19 cellular contexts compared by ENCODE assay signal in the genomic region with DNA sequence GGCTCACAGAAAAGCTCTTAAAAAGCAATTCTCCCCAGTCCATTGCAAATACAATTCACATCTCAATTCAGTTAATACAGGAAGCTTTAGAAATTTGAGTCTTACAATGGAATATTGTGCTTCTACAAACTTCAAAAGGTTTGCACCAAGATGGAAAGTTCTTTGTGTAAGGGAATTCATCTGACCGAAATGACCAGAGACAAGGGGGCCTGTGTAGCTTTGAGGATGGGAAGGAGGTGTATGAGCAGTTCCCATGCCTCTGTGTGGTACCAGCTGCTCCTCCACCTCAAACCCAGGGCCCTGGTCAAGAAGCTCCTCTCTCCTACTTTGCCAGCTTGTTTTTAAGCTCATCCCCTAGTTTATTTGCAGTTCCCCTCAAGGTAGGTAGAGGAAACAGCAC.
"Had no signal": no experiment of that assay in that cellular context is flagged by ENCODE, and none has a peak within 500 bp of the region (broad histone marks: within the 10 kb centered on the region; RNA-seq: fewer than 3 reads in every experiment).

No MANE protein-coding gene starts in this region.

- H3K27ac ChIP-seq: right lobe of liver, SK-N-MC had no signal

- H3K36me3 Mint-ChIP-seq: brain had no signal

- ATAC-seq: activated T-helper 17 cell treated with anti-CD3 and anti-CD28 coated beads, Interleukin-2, amount 50 U/mL, for 72 hours; effector memory CD8-positive, alpha-beta T cell; left colon; stimulated activated naive CD8-positive, alpha-beta T cell treated with anti-CD3 and anti-CD28 coated beads, Interleukin-15, Interleukin-2, amounts not matched to agents 100 U/mL and 50 U/mL, for 24 hours had no signal

- H3K9me3 ChIP-seq: right lobe of liver, upper lobe of right lung had no signal

- H3K4me3 ChIP-seq: right lobe of liver, SK-N-MC, upper lobe of right lung had no signal

- H3K4me1 Mint-ChIP-seq: activated CD4-positive, alpha-beta T cell treated with anti-CD3 and anti-CD28 coated beads, Interleukin-2, amount 10 ng/mL, durations not matched to agents 7 days and 5 days; central memory CD8-positive, alpha-beta T cell had no signal

- H3K27me3 ChIP-seq: right lobe of liver, upper lobe of right lung had no signal

- H3K27me3 Mint-ChIP-seq: brain had no signal

- H3K9me3 Mint-ChIP-seq: activated B cell treated with CpG ODN at 0.5 μM for 24 hours; activated CD4-positive, alpha-beta T cell treated with anti-CD3 and anti-CD28 coated beads, Interleukin-2, amount 10 ng/mL, durations not matched to agents 7 days and 5 days; activated T-helper 17 cell treated with anti-CD3 and anti-CD28 coated beads, Interleukin-2, amount 50 U/mL, for 72 hours; central memory CD8-positive, alpha-beta T cell; effector memory CD8-positive, alpha-beta T cell had no signal

- DNase-seq: activated B cell treated with CpG ODN at 0.5 μM for 24 hours; activated CD4-positive, alpha-beta T cell treated with anti-CD3 and anti-CD28 coated beads, Interleukin-2, amount 10 ng/mL, durations not matched to agents 7 days and 5 days; activated CD8-positive, alpha-beta memory T cell treated with anti-CD3 and anti-CD28 coated beads for 24 hours; activated naive CD4-positive, alpha-beta T cell treated with anti-CD3 and anti-CD28 coated beads, Interleukin-2, amount 50 U/mL, for 16 hours; cortex of kidney; effector memory CD8-positive, alpha-beta T cell; glutamatergic neuron; left colon; posterior cingulate gyrus; right lobe of liver; stimulated activated CD4-positive, alpha-beta T cell treated with anti-CD3 and anti-CD28 coated beads, Interleukin-4, amount 100 ng/mL, for 1 hour; stimulated activated CD8-positive, alpha-beta memory T cell treated with anti-CD3 and anti-CD28 coated beads, Interleukin-4, amount 100 ng/mL, for 48 hours; stimulated activated naive CD8-positive, alpha-beta T cell treated with anti-CD3 and anti-CD28 coated beads, Interleukin-15, Interleukin-2, amounts not matched to agents 100 U/mL and 50 U/mL, for 24 hours; T-helper 1 cell; upper lobe of right lung had no signal

- H3K36me3 ChIP-seq: right lobe of liver, upper lobe of right lung had no signal

- H3K4me1 ChIP-seq: right lobe of liver had no signal

- H3K4me3 Mint-ChIP-seq: activated B cell treated with CpG ODN at 0.5 μM for 24 hours; activated CD4-positive, alpha-beta T cell treated with anti-CD3 and anti-CD28 coated beads, Interleukin-2, amount 10 ng/mL, durations not matched to agents 7 days and 5 days; activated T-helper 17 cell treated with anti-CD3 and anti-CD28 coated beads, Interleukin-2, amount 50 U/mL, for 72 hours; brain; central memory CD8-positive, alpha-beta T cell; effector memory CD8-positive, alpha-beta T cell had no signal

- H3K27ac Mint-ChIP-seq: activated B cell treated with CpG ODN at 0.5 μM for 24 hours; activated CD4-positive, alpha-beta T cell treated with anti-CD3 and anti-CD28 coated beads, Interleukin-2, amount 10 ng/mL, durations not matched to agents 7 days and 5 days; activated T-helper 17 cell treated with anti-CD3 and anti-CD28 coated beads, Interleukin-2, amount 50 U/mL, for 72 hours; brain; effector memory CD8-positive, alpha-beta T cell had no signal
